ENCODE assay signal across 1 cellular context in the genomic region with DNA sequence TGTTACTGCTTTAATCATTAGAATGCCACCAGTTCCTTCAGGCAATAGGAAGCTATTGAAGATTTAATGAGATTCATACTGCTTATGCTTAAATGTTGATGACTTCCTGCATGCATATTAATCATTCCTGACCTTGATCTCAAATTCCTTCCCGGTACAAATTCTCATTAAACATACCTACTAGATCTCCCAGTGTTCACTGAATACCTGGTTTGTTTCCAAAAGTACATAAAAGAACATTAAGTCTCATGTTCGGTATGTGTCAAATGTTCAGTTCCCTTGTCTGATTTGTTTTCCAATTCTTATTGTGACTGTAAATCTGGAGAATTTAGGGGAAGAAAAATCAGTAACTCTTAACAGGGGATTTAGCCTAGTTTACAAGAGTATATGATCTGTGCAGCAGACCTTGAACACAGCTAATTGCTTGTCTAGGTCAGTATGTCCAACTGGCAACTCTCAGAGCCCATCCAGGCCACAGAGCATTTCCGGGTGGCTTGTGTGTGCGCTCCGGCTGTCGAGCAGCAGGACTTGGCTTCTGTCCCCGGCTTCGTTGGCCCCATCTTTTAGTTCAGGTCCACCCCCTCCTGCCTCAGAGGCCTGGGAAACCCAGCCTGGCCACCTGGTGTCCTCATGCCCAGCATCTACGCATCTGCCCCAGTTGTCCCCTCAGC.
TF ChIP-seq lines count a peak whose summit lies in the region.

No MANE protein-coding gene starts in this region.

TF ChIP-seq in IMR-90, 13 proteins besides CTCF, POLR2A, EP300 and RAD21 (continued from another document):
- TF ChIP-seq, protein P1, sequence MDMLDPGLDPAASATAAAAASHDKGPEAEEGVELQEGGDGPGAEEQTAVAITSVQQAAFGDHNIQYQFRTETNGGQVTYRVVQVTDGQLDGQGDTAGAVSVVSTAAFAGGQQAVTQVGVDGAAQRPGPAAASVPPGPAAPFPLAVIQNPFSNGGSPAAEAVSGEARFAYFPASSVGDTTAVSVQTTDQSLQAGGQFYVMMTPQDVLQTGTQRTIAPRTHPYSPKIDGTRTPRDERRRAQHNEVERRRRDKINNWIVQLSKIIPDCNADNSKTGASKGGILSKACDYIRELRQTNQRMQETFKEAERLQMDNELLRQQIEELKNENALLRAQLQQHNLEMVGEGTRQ (IDR thresholded peaks at IDR 0.05; ENCODE audit: low read depth, low read length) = no peak
- TF ChIP-seq, protein P2, sequence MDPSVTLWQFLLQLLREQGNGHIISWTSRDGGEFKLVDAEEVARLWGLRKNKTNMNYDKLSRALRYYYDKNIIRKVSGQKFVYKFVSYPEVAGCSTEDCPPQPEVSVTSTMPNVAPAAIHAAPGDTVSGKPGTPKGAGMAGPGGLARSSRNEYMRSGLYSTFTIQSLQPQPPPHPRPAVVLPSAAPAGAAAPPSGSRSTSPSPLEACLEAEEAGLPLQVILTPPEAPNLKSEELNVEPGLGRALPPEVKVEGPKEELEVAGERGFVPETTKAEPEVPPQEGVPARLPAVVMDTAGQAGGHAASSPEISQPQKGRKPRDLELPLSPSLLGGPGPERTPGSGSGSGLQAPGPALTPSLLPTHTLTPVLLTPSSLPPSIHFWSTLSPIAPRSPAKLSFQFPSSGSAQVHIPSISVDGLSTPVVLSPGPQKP (IDR thresholded peaks at IDR 0.05; ENCODE audit: borderline replicate concordance, low read depth, low read length) = no peak
- no peak for TF ChIP-seq NFE2L2 (IDR thresholded peaks at IDR 0.05; ENCODE audit: low read depth, low read length)
- no peak for TF ChIP-seq CEBPB (IDR thresholded peaks at IDR 0.05; ENCODE audit: low read depth, low read length)
- TF ChIP-seq CHD1 (IDR thresholded peaks at IDR 0.05; ENCODE audit: low read depth, low read length) = no peak
- TF ChIP-seq MXI1 (IDR thresholded peaks at IDR 0.05; ENCODE audit: borderline replicate concordance, low read depth, low read length) = no peak
- no peak for TF ChIP-seq RFX5 (IDR thresholded peaks at IDR 0.05; ENCODE audit: low read depth, low read length)
- TF ChIP-seq MAZ (IDR thresholded peaks at IDR 0.05; ENCODE audit: borderline replicate concordance, low read depth, low read length) = no peak
